Comparison of ENCODE assay signal across 17 cellular contexts in genomic region chr19:47241919-47242644, GRCh38. TPM values are rescaled to one million over a fixed set of nuclear protein-coding genes. Genes with fewer than 3 reads are reported as not detected.
DNase-seq lines count a peak whose midpoint lies in the region; ATAC-seq and TF ChIP-seq lines count a peak whose summit lies in the region.
"Had no signal": no experiment of that assay in that cellular context is flagged by ENCODE, and none has a peak within 500 bp of the region (broad histone marks: within the 10 kb centered on the region; RNA-seq: fewer than 3 reads in every experiment).

No MANE protein-coding gene starts in this region.

- H3K9me3 Mint-ChIP-seq in Caco-2 (ENCODE audit: unreplicated experiment) (no peaks in the 10 kb centered on the region), Calu3 (ENCODE audit: low read depth, unreplicated experiment) (no peaks in the 10 kb centered on the region)
- H3K9me3 Mint-ChIP-seq in activated CD8-positive, alpha-beta T cell treated with anti-CD3 and anti-CD28 coated beads for 36 hours: no peaks in the 10 kb centered on the region
- H3K9me3 Mint-ChIP-seq: activated naive CD8-positive, alpha-beta T cell treated with anti-CD3 and anti-CD28 coated beads, Interleukin-2, amount 50 U/mL, for 24 hours; central memory CD8-positive, alpha-beta T cell; effector memory CD8-positive, alpha-beta T cell; type B pancreatic cell had no signal

- no peak for ATAC-seq in activated CD8-positive, alpha-beta T cell treated with anti-CD3 and anti-CD28 coated beads for 36 hours

- H3K4me3 ChIP-seq in Caco-2 (ENCODE audit: low read depth, low read length) (no peak overlapping the region), HEK293 (ENCODE audit: low read depth, low read length) (no peak overlapping the region), muscle layer of colon (ENCODE audit: low read depth in 1 of 2, low read length in 2 of 2) (no peak overlapping the region)

- H3K27ac ChIP-seq in HEK293 (ENCODE audit: extremely low read depth, low read depth, low read length) (no peak overlapping the region), muscle layer of colon (ENCODE audit: low read depth, low read length) (peak overlapping the region; percentile 48)
- H3K27ac ChIP-seq: parathyroid adenoma had no signal

- POLR2A ChIA-PET in Caco-2 (lab: Charles Lee): no interaction called here
- POLR2A ChIA-PET in HEK293 (lab: Yijun Ruan, JAX): interaction anchor here (0.7 to 3.2 kb wide), 4 partner anchors 16 to 129 kb away, joined by 3 to 65 read pairs (median 14); partner anchors contain the start of gene ZC3H4
- POLR2A ChIA-PET in activated CD8-positive, alpha-beta T cell treated with anti-CD3 and anti-CD28 coated beads for 36 hours (lab: Charles Lee): interaction anchor here (0.6 to 4.3 kb wide), 5 partner anchors 9 to 129 kb away, joined by 3 to 38 read pairs (median 23); partner anchors contain the start of gene ZC3H4

- H3K9me3 ChIP-seq in Caco-2: no peaks in the 10 kb centered on the region
- H3K9me3 ChIP-seq in HEK293 (ENCODE audit: control insufficient read depth, insufficient read depth, low read depth, low read length): no peaks in the 10 kb centered on the region
- no peaks in the 10 kb centered on the region for H3K9me3 ChIP-seq in muscle layer of colon (ENCODE audit: low read length)
- H3K9me3 ChIP-seq: BE2C had no signal

- H3K4me1 ChIP-seq in Caco-2 (peaks cover 14% of the 10 kb centered on the region), HEK293 (ENCODE audit: control insufficient read depth, insufficient read depth, low read length) (peaks cover 7% of the 10 kb centered on the region), muscle layer of colon (ENCODE audit: insufficient read depth, low read length) (peaks cover 35% of the 10 kb centered on the region)

- DNase-seq in Caco-2 (no peak), Ammon's horn (ENCODE audit: low spot score) (no peak), GM03348 (ENCODE audit: low spot score) (no peak), Calu3 (no peak), mesenteric fat pad (ENCODE audit: low spot score) (no peak)
- peak; percentile 26 for DNase-seq in activated CD8-positive, alpha-beta T cell treated with anti-CD3 and anti-CD28 coated beads for 36 hours
- DNase-seq: NCI-H187, SW 1271 had no signal

- H3K27ac Mint-ChIP-seq in Caco-2 (ENCODE audit: unreplicated experiment) (no peak overlapping the region), Calu3 (ENCODE audit: unreplicated experiment) (no peak overlapping the region)
- H3K27ac Mint-ChIP-seq in activated CD8-positive, alpha-beta T cell treated with anti-CD3 and anti-CD28 coated beads for 36 hours: no peak overlapping the region
- H3K27ac Mint-ChIP-seq: activated naive CD8-positive, alpha-beta T cell treated with anti-CD3 and anti-CD28 coated beads, Interleukin-2, amount 50 U/mL, for 24 hours; effector memory CD8-positive, alpha-beta T cell; GM23338; type B pancreatic cell had no signal

- intact Hi-C loops in Caco-2 (cut with micrococcal nuclease; ENCODE audit: unreplicated experiment): loop anchor here (5.0 kb wide), 1 partner anchor 110 kb away; the partner anchor contains the start of gene SAE1
- intact Hi-C loops in activated CD8-positive, alpha-beta T cell treated with anti-CD3 and anti-CD28 coated beads for 36 hours (cut with micrococcal nuclease): loop anchor here (2.0 to 10.0 kb wide), 2 partner anchors 13 to 87 kb away; no protein-coding TSS in a partner anchor
- intact Hi-C loops in Calu3 (cut with micrococcal nuclease; ENCODE audit: unreplicated experiment): no loop called here

- H3K9ac ChIP-seq in muscle layer of colon (ENCODE audit: low read length): no peak overlapping the region
- H3K9ac ChIP-seq: parathyroid adenoma had no signal

- H3K4me1 Mint-ChIP-seq in Caco-2 (ENCODE audit: low read depth, unreplicated experiment) (no peaks in the 10 kb centered on the region), Calu3 (ENCODE audit: low read depth, unreplicated experiment) (peaks cover 8% of the 10 kb centered on the region)
- peaks cover 24% of the 10 kb centered on the region for H3K4me1 Mint-ChIP-seq in activated CD8-positive, alpha-beta T cell treated with anti-CD3 and anti-CD28 coated beads for 36 hours (ENCODE audit: low read depth)

- H3K36me3 Mint-ChIP-seq in Caco-2 (ENCODE audit: insufficient read depth, unreplicated experiment) (no peaks in the 10 kb centered on the region), Calu3 (ENCODE audit: insufficient read depth, unreplicated experiment) (peaks cover 16% of the 10 kb centered on the region)
- H3K36me3 Mint-ChIP-seq in activated CD8-positive, alpha-beta T cell treated with anti-CD3 and anti-CD28 coated beads for 36 hours (ENCODE audit: low read depth): peaks cover 3% of the 10 kb centered on the region
- H3K36me3 Mint-ChIP-seq: type B pancreatic cell had no signal

- H3K4me3 Mint-ChIP-seq in Caco-2 (ENCODE audit: unreplicated experiment) (no peak overlapping the region), Calu3 (ENCODE audit: low read depth, unreplicated experiment) (no peak overlapping the region)
- H3K4me3 Mint-ChIP-seq in activated CD8-positive, alpha-beta T cell treated with anti-CD3 and anti-CD28 coated beads for 36 hours: no peak overlapping the region
- H3K4me3 Mint-ChIP-seq: activated naive CD8-positive, alpha-beta T cell treated with anti-CD3 and anti-CD28 coated beads, Interleukin-2, amount 50 U/mL, for 24 hours; central memory CD8-positive, alpha-beta T cell; effector memory CD8-positive, alpha-beta T cell; GM23338; type B pancreatic cell had no signal

- H3K27me3 Mint-ChIP-seq in Caco-2 (ENCODE audit: insufficient read depth, unreplicated experiment) (no peaks in the 10 kb centered on the region), Calu3 (ENCODE audit: unreplicated experiment) (peaks cover 13% of the 10 kb centered on the region)
- H3K27me3 Mint-ChIP-seq in activated CD8-positive, alpha-beta T cell treated with anti-CD3 and anti-CD28 coated beads for 36 hours: no peaks in the 10 kb centered on the region
- H3K27me3 Mint-ChIP-seq: central memory CD8-positive, alpha-beta T cell; effector memory CD8-positive, alpha-beta T cell had no signal

- H3K27me3 ChIP-seq in Caco-2 (replicated peaks; ENCODE audit: control insufficient read depth, insufficient read depth, low read length): no peaks in the 10 kb centered on the region
- peaks cover 0 to 8% of the 10 kb centered on the region in 2 donors for H3K27me3 ChIP-seq in muscle layer of colon (ENCODE audit: control insufficient read depth in 1 of 2, insufficient read depth in 2 of 2, low read length in 2 of 2)
- H3K27me3 ChIP-seq: BE2C had no signal

- TF ChIP-seq CTCF in Caco-2 (IDR thresholded peaks at IDR 0.05; ENCODE audit: insufficient read depth in 1 of 2, low read depth in 1 of 2, low read length in 1 of 2, severe bottlenecking in 1 of 2, unreplicated experiment in 1 of 2) (no peak), HEK293 (tag by site-specific recombination; IDR thresholded peaks at IDR 0.05) (no peak), Calu3 (IDR thresholded peaks at IDR 0.05; ENCODE audit: unreplicated experiment) (no peak)
- no peak for TF ChIP-seq CTCF in activated CD8-positive, alpha-beta T cell treated with anti-CD3 and anti-CD28 coated beads for 36 hours (IDR thresholded peaks at IDR 0.05)

- H3K36me3 ChIP-seq in Caco-2 (ENCODE audit: control insufficient read depth, insufficient read depth, low read length): no peaks in the 10 kb centered on the region
- H3K36me3 ChIP-seq in HEK293 (ENCODE audit: control insufficient read depth in 2 of 2, insufficient read depth in 1 of 2, low read length in 2 of 2): no peaks in the 10 kb centered on the region
- H3K36me3 ChIP-seq in muscle layer of colon (ENCODE audit: insufficient read depth, low read length): no peaks in the 10 kb centered on the region
- H3K36me3 ChIP-seq: BE2C had no signal

- CTCF ChIA-PET in Caco-2 (lab: Charles Lee) (interaction anchor here (1.3 kb wide), 1 partner anchor 31 kb away, joined by 7 read pairs; no protein-coding TSS in a partner anchor), HEK293 (lab: Yijun Ruan, JAX) (interaction anchor here (6.1 kb wide), 1 partner anchor 31 kb away, joined by 316 read pairs; no protein-coding TSS in a partner anchor), Calu3 (lab: Charles Lee) (interaction anchor here (1.1 to 1.3 kb wide), 2 partner anchors 31 kb away, joined by 5 to 7 read pairs; no protein-coding TSS in a partner anchor)
- CTCF ChIA-PET in activated CD8-positive, alpha-beta T cell treated with anti-CD3 and anti-CD28 coated beads for 36 hours (lab: Charles Lee): interaction anchor here (1.4 to 2.2 kb wide), 2 partner anchors 10 to 32 kb away, joined by 4 to 7 read pairs; no protein-coding TSS in a partner anchor

- TSS peak; percentile 43 for BruUV-seq in Caco-2 (replicated peaks; lab: Mats Ljungman, UMichigan)
- no TSS peak for BruUV-seq in Calu3 (replicated peaks; lab: Mats Ljungman, UMichigan)

TF ChIP-seq in HEK293, 187 proteins besides CTCF, POLR2A, EP300 and RAD21 (continues in another document):
- no peak; the same call in 1 of the 2 replicates for TF ChIP-seq ZNF416 (tag by site-specific recombination; IDR thresholded peaks at IDR 0.05)
- TF ChIP-seq ZBTB6 (tag by site-specific recombination; IDR thresholded peaks at IDR 0.05): no peak

RNA-seq across cellular contexts. Expression of gene BBC3, which starts 11.1 kb away (rescaled TPM):
- 10.5 and 10.8 TPM in 2 replicates for total RNA-seq in Caco-2 (2022)
- total RNA-seq in activated CD8-positive, alpha-beta T cell treated with anti-CD3 and anti-CD28 coated beads for 36 hours: 10 to 100 TPM; 23.2 to 26.2 TPM
- 8.6 and 9.8 TPM in 2 replicates for total RNA-seq in Calu3 (2022)
- total RNA-seq in mesenteric fat pad: 3.6 TPM

RNA-seq across cellular contexts. Expression of gene CCDC9, which starts 14.2 kb away (rescaled TPM):
- total RNA-seq in Caco-2 (2022) (43.1 and 44.3 TPM in 2 replicates), Calu3 (2022) (38.2 and 39.1 TPM in 2 replicates), mesenteric fat pad (27.3 TPM)
- total RNA-seq in activated CD8-positive, alpha-beta T cell treated with anti-CD3 and anti-CD28 coated beads for 36 hours: 10 to 100 TPM; 24.4 to 27.0 TPM

RNA-seq across cellular contexts. Expression of gene INAFM1, which starts 32.6 kb away (rescaled TPM):
- total RNA-seq in Caco-2 (2022) (10.1 and 10.4 TPM in 2 replicates), Calu3 (2022) (12.9 and 13.9 TPM in 2 replicates), mesenteric fat pad (34.4 TPM)
- total RNA-seq in activated CD8-positive, alpha-beta T cell treated with anti-CD3 and anti-CD28 coated beads for 36 hours: 10 to 100 TPM; 11.4 to 12.7 TPM
